Comparison of ENCODE assay signal across 37 cellular contexts in the genomic region with DNA sequence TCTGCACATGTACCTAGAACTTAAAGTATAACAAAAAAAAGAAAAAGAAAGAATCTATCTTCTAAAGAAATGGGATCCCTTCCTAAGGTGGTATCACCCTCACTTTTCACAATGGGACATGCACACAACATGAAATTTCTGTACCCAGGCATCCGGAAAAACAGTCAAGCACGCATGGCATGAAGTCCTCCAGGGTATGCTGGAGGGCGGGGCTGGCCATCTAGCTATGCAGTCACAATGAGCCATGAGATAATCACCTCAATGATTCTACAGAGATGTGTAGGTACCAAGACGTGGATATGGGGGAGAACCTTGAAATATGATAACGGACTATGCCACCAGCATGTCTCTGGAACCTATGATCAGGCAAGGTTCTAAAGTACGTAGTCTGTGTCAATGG.
DNase-seq lines count a peak whose midpoint lies in the region; ATAC-seq, FAIRE-seq and TF ChIP-seq lines count a peak whose summit lies in the region.
"Had no signal": no experiment of that assay in that cellular context is flagged by ENCODE, and none has a peak within 500 bp of the region (broad histone marks: within the 10 kb centered on the region; RNA-seq: fewer than 3 reads in every experiment).

No MANE protein-coding gene starts in this region.

- H4K91ac ChIP-seq in trophoblast cell (ENCODE audit: low read depth, low read length) = no peak overlapping the region

- H3K36me3 Mint-ChIP-seq in activated naive CD4-positive, alpha-beta T cell treated with anti-CD3 and anti-CD28 coated beads, Interleukin-2, amount 10 ng/mL, durations not matched to agents 7 days and 5 days = no peaks in the 10 kb centered on the region
- H3K36me3 Mint-ChIP-seq: CD14-positive monocyte; CD4-positive, alpha-beta memory T cell; CD4-positive, CD25-positive, alpha-beta regulatory T cell; CD8-positive, alpha-beta memory T cell; CD8-positive, alpha-beta T cell had no signal

- no peak for DNase-seq in bronchial epithelial cell (ENCODE audit: low read depth)
- DNase-seq in kidney = peak; percentile 28
- DNase-seq in trophoblast cell = peak; percentile 82
- DNase-seq in HT-29 (ENCODE audit: low spot score) = no peak
- no peak for DNase-seq in activated naive CD4-positive, alpha-beta T cell treated with anti-CD3 and anti-CD28 coated beads, Interleukin-2, amount 10 ng/mL, durations not matched to agents 7 days and 5 days
- DNase-seq in NCI-H82 treated with DMSO at 0.1 percent for 48 hours (lab: John Stamatoyannopoulos, UW; ENCODE audit: unreplicated experiment) = no peak
- DNase-seq: 8988T; ACHN; AML-193; BE2C; C1 segment of cervical spinal cord; Caco-2; Calu3; CD4-positive, alpha-beta memory T cell; CD4-positive, alpha-beta T cell; CD4-positive, CD25-positive, alpha-beta regulatory T cell; CD8-positive, alpha-beta memory T cell; CD8-positive, alpha-beta T cell; COR-L47; DMS 273 treated with DMSO at 0.1 percent for 48 hours; DMS153; DMS53; DMS79; DMS79 treated with DMSO at 0.1 percent for 48 hours; DND-41; EL had no signal

- H3K4ac ChIP-seq in trophoblast cell (ENCODE audit: low read depth, low read length) = no peak overlapping the region

- no peak overlapping the region for H2BK120ac ChIP-seq in trophoblast cell (ENCODE audit: insufficient read depth, low read length, poor library complexity)

- CTCF ChIA-PET in activated naive CD4-positive, alpha-beta T cell treated with anti-CD3 and anti-CD28 coated beads, Interleukin-2, amount 10 ng/mL, durations not matched to agents 7 days and 5 days (lab: Charles Lee) = no interaction called here

- H3K9me3 Mint-ChIP-seq in activated naive CD4-positive, alpha-beta T cell treated with anti-CD3 and anti-CD28 coated beads, Interleukin-2, amount 10 ng/mL, durations not matched to agents 7 days and 5 days = no peaks in the 10 kb centered on the region
- H3K9me3 Mint-ChIP-seq: CD14-positive monocyte; CD4-positive, alpha-beta memory T cell; CD4-positive, alpha-beta T cell; CD4-positive, CD25-positive, alpha-beta regulatory T cell; CD8-positive, alpha-beta memory T cell; CD8-positive, alpha-beta T cell had no signal

- peaks cover 25% of the 10 kb centered on the region for H3K27me3 Mint-ChIP-seq in activated naive CD4-positive, alpha-beta T cell treated with anti-CD3 and anti-CD28 coated beads, Interleukin-2, amount 10 ng/mL, durations not matched to agents 7 days and 5 days
- H3K27me3 Mint-ChIP-seq: CD4-positive, alpha-beta memory T cell; CD4-positive, alpha-beta T cell had no signal

- H4K12ac ChIP-seq in trophoblast cell (ENCODE audit: low read depth, low read length) = no peak overlapping the region

- H3K9me3 ChIP-seq in kidney (ENCODE audit: control insufficient read depth in 1 of 2, low read length in 2 of 2) (no peaks in the 10 kb centered on the region), trophoblast cell (ENCODE audit: insufficient read depth, low read depth, low read length) (peaks cover 3% of the 10 kb centered on the region)
- H3K9me3 ChIP-seq: A549; BE2C; BLaER1; BLaER1 treated with 17β-estradiol and CSF1 and Interleukin-3, amounts not matched to agents 10 nM and 100 nM; Caco-2 had no signal

- H2BK12ac ChIP-seq in trophoblast cell (ENCODE audit: low read length) = no peak overlapping the region

- H2AFZ ChIP-seq in trophoblast cell (ENCODE audit: insufficient read depth, low read length, poor library complexity) = no peak overlapping the region

- H3K4me3 Mint-ChIP-seq in activated naive CD4-positive, alpha-beta T cell treated with anti-CD3 and anti-CD28 coated beads, Interleukin-2, amount 10 ng/mL, durations not matched to agents 7 days and 5 days = no peak overlapping the region
- H3K4me3 Mint-ChIP-seq: B cell; CD14-positive monocyte; CD4-positive, alpha-beta memory T cell; CD4-positive, alpha-beta T cell; CD4-positive, CD25-positive, alpha-beta regulatory T cell; CD8-positive, alpha-beta memory T cell; CD8-positive, alpha-beta T cell had no signal

- no peak overlapping the region for H2AK5ac ChIP-seq in trophoblast cell (ENCODE audit: low read length)

- H3K9ac ChIP-seq in kidney (ENCODE audit: low read length in 2 of 2) = no peak overlapping the region
- H3K9ac ChIP-seq in trophoblast cell (ENCODE audit: low read length) = no peak overlapping the region
- H3K9ac ChIP-seq: BLaER1; BLaER1 treated with 17β-estradiol and CSF1 and Interleukin-3, amounts not matched to agents 10 nM and 100 nM had no signal

- peaks cover 4% of the 10 kb centered on the region for H3K4me1 Mint-ChIP-seq in activated naive CD4-positive, alpha-beta T cell treated with anti-CD3 and anti-CD28 coated beads, Interleukin-2, amount 10 ng/mL, durations not matched to agents 7 days and 5 days
- H3K4me1 Mint-ChIP-seq: B cell; CD14-positive monocyte; CD8-positive, alpha-beta memory T cell had no signal

- H3K14ac ChIP-seq in trophoblast cell (ENCODE audit: low read length) = no peak overlapping the region

- H3K4me1 ChIP-seq in kidney (ENCODE audit: control insufficient read depth in 1 of 2, insufficient read depth in 1 of 2, low read depth in 1 of 2, low read length in 2 of 2) = no peaks in the 10 kb centered on the region
- peaks cover 4 to 7% of the 10 kb centered on the region in 2 experiments for H3K4me1 ChIP-seq in trophoblast cell (ENCODE audit: control insufficient read depth in 1 of 2, insufficient read depth in 2 of 2, low read length in 2 of 2)
- H3K4me1 ChIP-seq: A549, BE2C, Caco-2 had no signal

- intact Hi-C loops in kidney (cut with DNase I) = no loop called here

- no peak for TF ChIP-seq EP300 in Ishikawa (IDR thresholded peaks at IDR 0.05; ENCODE audit: borderline replicate concordance)

- no peak for TF ChIP-seq RAD21 in Ishikawa (IDR thresholded peaks at IDR 0.05; ENCODE audit: low read depth)

- no peak overlapping the region for H3K27ac Mint-ChIP-seq in activated naive CD4-positive, alpha-beta T cell treated with anti-CD3 and anti-CD28 coated beads, Interleukin-2, amount 10 ng/mL, durations not matched to agents 7 days and 5 days
- H3K27ac Mint-ChIP-seq: B cell; CD14-positive monocyte; CD4-positive, alpha-beta memory T cell; CD4-positive, alpha-beta T cell; CD4-positive, CD25-positive, alpha-beta regulatory T cell; CD8-positive, alpha-beta memory T cell; CD8-positive, alpha-beta T cell had no signal

- no peaks in the 10 kb centered on the region for H3K36me3 ChIP-seq in bronchial epithelial cell (ENCODE audit: control insufficient read depth, insufficient read depth, low read length)
- peaks cover 7% of the 10 kb centered on the region in 2 donors for H3K36me3 ChIP-seq in kidney (ENCODE audit: control insufficient read depth in 1 of 2, insufficient read depth in 2 of 2, low read length in 2 of 2)
- H3K36me3 ChIP-seq in trophoblast cell (ENCODE audit: control insufficient read depth in 1 of 2, insufficient read depth in 2 of 2, low read length in 2 of 2) = peaks cover 10 to 12% of the 10 kb centered on the region in 2 experiments
- H3K36me3 ChIP-seq: BE2C; BLaER1; BLaER1 treated with 17β-estradiol and CSF1 and Interleukin-3, amounts not matched to agents 10 nM and 100 nM had no signal

- no peaks in the 10 kb centered on the region for H3K27me3 ChIP-seq in bronchial epithelial cell (ENCODE audit: control insufficient read depth, insufficient read depth, low read length)
- H3K27me3 ChIP-seq in trophoblast cell (ENCODE audit: insufficient read depth, low read length) = no peaks in the 10 kb centered on the region
- H3K27me3 ChIP-seq: BE2C; BLaER1; BLaER1 treated with 17β-estradiol and CSF1 and Interleukin-3, amounts not matched to agents 10 nM and 100 nM had no signal

- no peak overlapping the region for H4K8ac ChIP-seq in trophoblast cell (ENCODE audit: low read depth, low read length)

- H3K79me2 ChIP-seq in trophoblast cell (ENCODE audit: control insufficient read depth, insufficient read depth, low read length, poor library complexity) = no peaks in the 10 kb centered on the region

- FAIRE-seq in bronchial epithelial cell (lab: Jason Lieb, UNC) = peak; percentile 7
- FAIRE-seq in kidney (lab: Jason Lieb, UNC) = no peak
- FAIRE-seq: A204.1, A549, D721Med had no signal

- no peak overlapping the region for H3K18ac ChIP-seq in trophoblast cell (ENCODE audit: low read length)

- H3K23ac ChIP-seq in trophoblast cell (ENCODE audit: low read length) = no peak overlapping the region

- H2BK5ac ChIP-seq in trophoblast cell (ENCODE audit: low read depth, low read length, poor library complexity) = no peak overlapping the region

- no CpG with 5 or more reads among the region's 6 CpGs for WGBS in trophoblast cell (ENCODE audit: extremely low coverage, insufficient coverage, insufficient read length)

- ATAC-seq in HG03097 (IDR thresholded peaks at IDR 0.05; ENCODE audit: low FRiP score, unreplicated experiment) = no peak
- ATAC-seq: A549; CD8-positive, alpha-beta T cell had no signal

- H3K27ac ChIP-seq in kidney (ENCODE audit: low read depth in 2 of 2, low read length in 2 of 2) = no peak overlapping the region
- no peak overlapping the region for H3K27ac ChIP-seq in trophoblast cell (ENCODE audit: low read depth, low read length)
- H3K27ac ChIP-seq: 22Rv1; A549; BLaER1; BLaER1 treated with 17β-estradiol and CSF1 and Interleukin-3, amounts not matched to agents 10 nM and 100 nM; C4-2B had no signal

- H3K79me1 ChIP-seq in trophoblast cell (ENCODE audit: low read length) = no peaks in the 10 kb centered on the region

- H3K4me2 ChIP-seq in trophoblast cell (ENCODE audit: low read length) = no peak overlapping the region
- H3K4me2 ChIP-seq: A549; BLaER1; BLaER1 treated with 17β-estradiol and CSF1 and Interleukin-3, amounts not matched to agents 10 nM and 100 nM had no signal

- TF ChIP-seq CTCF in bronchial epithelial cell (IDR thresholded peaks at IDR 0.05; ENCODE audit: insufficient read depth, low read length, severe bottlenecking) = no peak
- TF ChIP-seq CTCF in kidney (IDR thresholded peaks at IDR 0.05; ENCODE audit: borderline replicate concordance, extremely low read depth, insufficient read depth) = no peak

- H3K4me3 ChIP-seq in bronchial epithelial cell (ENCODE audit: low read depth, low read length) (no peak overlapping the region), kidney (ENCODE audit: low read length in 2 of 2) (no peak overlapping the region), trophoblast cell (ENCODE audit: low read depth, low read length) (no peak overlapping the region)
- H3K4me3 ChIP-seq: A549; BLaER1; BLaER1 treated with 17β-estradiol and CSF1 and Interleukin-3, amounts not matched to agents 10 nM and 100 nM had no signal

TF ChIP-seq in Ishikawa, 13 proteins besides CTCF, POLR2A, EP300 and RAD21:
- TF ChIP-seq TEAD4 (IDR thresholded peaks at IDR 0.05) (0 out of 2 replicates have a peak, but pooled peaks have one; percentile 14), USF1 (IDR thresholded peaks at IDR 0.05) (no peak)

Comparison
In these comparisons a context has a peak if more than half of its experiments do, and no peak if none do; other contexts are left out.
1. DNase-seq: peak in kidney (single experiment) and trophoblast cell (2 of 2); none in bronchial epithelial cell (single experiment), HT-29 (single experiment), activated naive CD4-positive, alpha-beta T cell treated with anti-CD3 and anti-CD28 coated beads, Interleukin-2, amount 10 ng/mL, durations not matched to agents 7 days and 5 days (single experiment) and NCI-H82 treated with DMSO at 0.1 percent for 48 hours (single experiment).